8 cellular contexts compared by ENCODE assay signal in genomic region chr7:157000047-157000726, GRCh38. TPM values are rescaled to one million over a fixed set of nuclear protein-coding genes. Genes with fewer than 3 reads are reported as not detected.
DNase-seq lines count a peak whose midpoint lies in the region; ATAC-seq and TF ChIP-seq lines count a peak whose summit lies in the region.

No MANE protein-coding gene starts in this region.

- no peaks in the 10 kb centered on the region for H3K36me3 Mint-ChIP-seq in activated naive CD4-positive, alpha-beta T cell treated with anti-CD3 and anti-CD28 coated beads for 36 hours (ENCODE audit: low read depth)
- peaks cover 0 to 2% of the 10 kb centered on the region in 2 donors for H3K36me3 Mint-ChIP-seq in stimulated activated naive B cell treated with anti-CD40 and anti-IgM and Interleukin-4, amounts not matched to agents 10 μg/mL and 1 μg/mL and 100 μg/mL, for 72 hours

- CTCF ChIA-PET in activated naive CD4-positive, alpha-beta T cell treated with anti-CD3 and anti-CD28 coated beads for 36 hours (lab: Charles Lee), result no interaction called here

- intact Hi-C loops in activated naive CD4-positive, alpha-beta T cell treated with anti-CD3 and anti-CD28 coated beads for 36 hours (cut with micrococcal nuclease), result loop anchor here (5.0 kb wide), 2 partner anchors 387 to 692 kb away; no protein-coding TSS in a partner anchor
- intact Hi-C loops in left ventricle myocardium inferior (cut with micrococcal nuclease), result no loop called here

- H3K27ac ChIP-seq in SK-N-MC (no peak overlapping the region), left ventricle myocardium inferior (replicated peaks) (no peak overlapping the region)

- TF ChIP-seq CTCF in left ventricle myocardium inferior (IDR thresholded peaks at IDR 0.05; ENCODE audit: borderline replicate concordance), result no peak

- H3K4me3 ChIP-seq in SK-N-MC, result peak overlapping the region; percentile 25; the same call in 1 of the 2 replicates
- peak overlapping the region; percentile 62 for H3K4me3 ChIP-seq in left ventricle myocardium inferior

- H3K27me3 ChIP-seq in left ventricle myocardium inferior (ENCODE audit: low read depth), result peaks cover 100% of the 10 kb centered on the region

- H3K27me3 Mint-ChIP-seq in activated naive CD4-positive, alpha-beta T cell treated with anti-CD3 and anti-CD28 coated beads for 36 hours (ENCODE audit: low read depth), result peaks cover 70% of the 10 kb centered on the region
- H3K27me3 Mint-ChIP-seq in stimulated activated naive B cell treated with anti-CD40 and anti-IgM and Interleukin-4, amounts not matched to agents 10 μg/mL and 1 μg/mL and 100 μg/mL, for 72 hours, result peaks cover 77 to 90% of the 10 kb centered on the region in 2 donors

- no peak overlapping the region for H3K9ac ChIP-seq in SK-N-MC (ENCODE audit: insufficient read length)

- no peaks in the 10 kb centered on the region for H3K36me3 ChIP-seq in SK-N-MC (ENCODE audit: insufficient read depth, low read length)
- H3K36me3 ChIP-seq in left ventricle myocardium inferior, result no peaks in the 10 kb centered on the region

- no peak overlapping the region for H3K27ac Mint-ChIP-seq in activated naive CD4-positive, alpha-beta T cell treated with anti-CD3 and anti-CD28 coated beads for 36 hours
- peak overlapping the region; percentile 75 for H3K27ac Mint-ChIP-seq in stimulated activated naive B cell treated with anti-CD40 and anti-IgM and Interleukin-4, amounts not matched to agents 10 μg/mL and 1 μg/mL and 100 μg/mL, for 72 hours

- peaks cover 28% of the 10 kb centered on the region for H3K4me1 Mint-ChIP-seq in activated naive CD4-positive, alpha-beta T cell treated with anti-CD3 and anti-CD28 coated beads for 36 hours (ENCODE audit: low read depth)
- peaks cover 19 to 46% of the 10 kb centered on the region in 2 donors for H3K4me1 Mint-ChIP-seq in stimulated activated naive B cell treated with anti-CD40 and anti-IgM and Interleukin-4, amounts not matched to agents 10 μg/mL and 1 μg/mL and 100 μg/mL, for 72 hours

- no peak for ATAC-seq in stimulated activated naive B cell treated with anti-CD40 and anti-IgM and Interleukin-4, amounts not matched to agents 10 μg/mL and 1 μg/mL and 100 μg/mL, for 72 hours (replicated peaks)
- ATAC-seq in GM19395 (IDR thresholded peaks at IDR 0.05; ENCODE audit: unreplicated experiment), result no peak

- no peak for DNase-seq in activated naive CD4-positive, alpha-beta T cell treated with anti-CD3 and anti-CD28 coated beads for 36 hours
- DNase-seq in activated naive CD4-positive, alpha-beta T cell treated with anti-CD3 and anti-CD28 coated beads, Interleukin-2, amount 50 U/mL, for 16 hours, result no peak
- DNase-seq in SK-N-MC (ENCODE audit: low read depth, low spot score), result no peak
- DNase-seq in left ventricle myocardium inferior, result no peak
- no peak for DNase-seq in stimulated activated naive B cell treated with anti-CD40 and anti-IgM and Interleukin-4, amounts not matched to agents 10 μg/mL and 1 μg/mL and 100 μg/mL, for 72 hours
- DNase-seq in EL, result no peak
- DNase-seq in dedifferentiated amniotic fluid mesenchymal stem cell (ENCODE audit: extremely low spot score), result no peak

- peaks cover 50% of the 10 kb centered on the region for H3K4me1 ChIP-seq in left ventricle myocardium inferior

- H3K9me3 Mint-ChIP-seq in activated naive CD4-positive, alpha-beta T cell treated with anti-CD3 and anti-CD28 coated beads for 36 hours, result no peaks in the 10 kb centered on the region
- peaks cover 0 to 2% of the 10 kb centered on the region in 2 donors for H3K9me3 Mint-ChIP-seq in stimulated activated naive B cell treated with anti-CD40 and anti-IgM and Interleukin-4, amounts not matched to agents 10 μg/mL and 1 μg/mL and 100 μg/mL, for 72 hours

- H3K9me3 ChIP-seq in SK-N-MC (ENCODE audit: low read depth, low read length), result no peaks in the 10 kb centered on the region
- H3K9me3 ChIP-seq in left ventricle myocardium inferior (replicated peaks), result peaks cover 8% of the 10 kb centered on the region

- H3K4me3 Mint-ChIP-seq in activated naive CD4-positive, alpha-beta T cell treated with anti-CD3 and anti-CD28 coated beads for 36 hours, result peak overlapping the region; percentile 68
- H3K4me3 Mint-ChIP-seq in stimulated activated naive B cell treated with anti-CD40 and anti-IgM and Interleukin-4, amounts not matched to agents 10 μg/mL and 1 μg/mL and 100 μg/mL, for 72 hours, result peak overlapping the region; percentile 78 to 83

RNA-seq across cellular contexts. Expression of gene MNX1, which starts 10.3 kb away (rescaled TPM):
- total RNA-seq in activated naive CD4-positive, alpha-beta T cell treated with anti-CD3 and anti-CD28 coated beads for 36 hours, result under 1 TPM in 1 of 2 experiments, not detected in 1; 0.10 TPM
- not detected for total RNA-seq in left ventricle myocardium inferior

RNA-seq across cellular contexts. Expression of gene NOM1, which starts 50.7 kb away (rescaled TPM):
- total RNA-seq in activated naive CD4-positive, alpha-beta T cell treated with anti-CD3 and anti-CD28 coated beads for 36 hours, result 10 to 100 TPM; 26.0 to 28.3 TPM
- 10.5 TPM for total RNA-seq in left ventricle myocardium inferior
